ENCODE assay signal across 10 cellular contexts in the genomic region with DNA sequence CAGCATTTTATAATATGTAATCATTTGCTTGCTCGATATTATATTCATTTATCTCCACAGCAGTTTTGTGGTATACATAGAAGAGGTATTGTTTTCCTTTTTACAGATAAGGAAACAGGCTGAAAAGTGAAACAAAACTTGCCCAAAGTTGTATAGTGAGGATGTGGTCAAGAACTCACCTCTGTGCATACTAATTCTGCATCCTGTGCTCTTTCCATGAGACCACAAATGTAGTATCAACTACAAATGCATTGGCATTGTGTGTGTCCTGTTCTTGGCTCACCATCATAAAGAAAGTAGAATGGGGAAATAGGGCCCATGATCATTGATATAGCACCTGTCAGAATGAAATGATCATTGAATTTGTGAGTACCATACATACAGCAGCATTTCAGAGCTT.
DNase-seq lines count a peak whose midpoint lies in the region; ATAC-seq and TF ChIP-seq lines count a peak whose summit lies in the region.
"Had no signal": no experiment of that assay in that cellular context is flagged by ENCODE, and none has a peak within 500 bp of the region (broad histone marks: within the 10 kb centered on the region; RNA-seq: fewer than 3 reads in every experiment).

No MANE protein-coding gene starts in this region.

- H3K27ac ChIP-seq in CD4-positive, CD25-positive, alpha-beta regulatory T cell (ENCODE audit: insufficient read depth, low read length, poor library complexity, severe bottlenecking): no peak overlapping the region
- H3K27ac ChIP-seq in spleen: peak overlapping the region in 2 of 8 donors; percentile 15 to 27
- H3K27ac ChIP-seq in tibial artery: no peak overlapping the region

- ATAC-seq in CD4-positive, CD25-positive, alpha-beta regulatory T cell (ENCODE audit: low read depth in 2 of 2): peak; percentile 77 to 81
- ATAC-seq in GM19025 (IDR thresholded peaks at IDR 0.05; ENCODE audit: low read depth, unreplicated experiment): peak; percentile 87
- peak; percentile 97 for ATAC-seq in HG02763 (IDR thresholded peaks at IDR 0.05; ENCODE audit: unreplicated experiment)

- TF ChIP-seq CTCF in spleen (IDR thresholded peaks at IDR 0.05 in 8 of 11, conservative IDR thresholded peaks at IDR 0.05 in 3 of 11) (no peak), tibial artery (IDR thresholded peaks at IDR 0.05) (no peak)

- no peaks in the 10 kb centered on the region for H3K36me3 ChIP-seq in CD4-positive, CD25-positive, alpha-beta regulatory T cell (ENCODE audit: control insufficient read depth, insufficient read depth, low read length)
- H3K36me3 ChIP-seq in spleen: no peaks in the 10 kb centered on the region
- no peaks in the 10 kb centered on the region for H3K36me3 ChIP-seq in tibial artery

- peak overlapping the region; percentile 60 for H3K4me3 ChIP-seq in CD4-positive, CD25-positive, alpha-beta regulatory T cell (ENCODE audit: low read depth, low read length)
- H3K4me3 ChIP-seq in spleen (no peak overlapping the region), tibial artery (no peak overlapping the region)

- TF ChIP-seq POLR2A in spleen (IDR thresholded peaks at IDR 0.05): no peak

- no peaks in the 10 kb centered on the region for H3K27me3 Mint-ChIP-seq in CD4-positive, CD25-positive, alpha-beta regulatory T cell

- WGBS in spleen, 5 donors: 24 to 44% (median 31%) methylated on average over 1 of the region's 1 CpG

- H3K9me3 Mint-ChIP-seq in CD4-positive, CD25-positive, alpha-beta regulatory T cell: peaks cover 0 to 6% (median 5%) of the 10 kb centered on the region in 7 donors

- H3K27ac Mint-ChIP-seq in CD4-positive, CD25-positive, alpha-beta regulatory T cell: no peak overlapping the region

- no peaks in the 10 kb centered on the region for H3K27me3 ChIP-seq in CD4-positive, CD25-positive, alpha-beta regulatory T cell (ENCODE audit: control insufficient read depth, insufficient read depth, low read length)
- H3K27me3 ChIP-seq in spleen (replicated peaks in 1 of 7) (no peaks in the 10 kb centered on the region), tibial artery (no peaks in the 10 kb centered on the region)

- peaks cover 4% of the 10 kb centered on the region for H3K36me3 Mint-ChIP-seq in CD4-positive, CD25-positive, alpha-beta regulatory T cell

- intact Hi-C loops in spleen (cut with DNase I; ENCODE audit: low total_unique reads) (no loop called here), tibial artery (cut with DNase I; ENCODE audit: low total_unique reads) (no loop called here)

- peak in 2 of 3 donors; percentile 40 to 85 for DNase-seq in CD4-positive, CD25-positive, alpha-beta regulatory T cell
- DNase-seq in HT1080 (ENCODE audit: low read depth) (peak; percentile 32), spleen (no peak), NCI-H2171 treated with DMSO at 0.1 percent for 48 hours (lab: John Stamatoyannopoulos, UW) (no peak), tibial artery (no peak), SIG-M5 treated with dmso at 0.1 percent for 504 hours (lab: John Stamatoyannopoulos, UW; ENCODE audit: unreplicated experiment) (no peak)
- DNase-seq: MV-4-11, SHP77 had no signal

- H3K4me1 Mint-ChIP-seq in CD4-positive, CD25-positive, alpha-beta regulatory T cell: peaks cover 8 to 26% (median 13%) of the 10 kb centered on the region in 4 donors

- H3K4me3 Mint-ChIP-seq in CD4-positive, CD25-positive, alpha-beta regulatory T cell: peak overlapping the region in 2 of 4 donors; percentile 1 to 29

- H3K4me1 ChIP-seq in CD4-positive, CD25-positive, alpha-beta regulatory T cell (ENCODE audit: control insufficient read depth, insufficient read depth, low read length, poor library complexity, severe bottlenecking): peaks cover 5% of the 10 kb centered on the region
- H3K4me1 ChIP-seq in spleen (no peaks in the 10 kb centered on the region), tibial artery (no peaks in the 10 kb centered on the region)

- peaks cover 0 to 9% of the 10 kb centered on the region in 2 experiments for H3K9me3 ChIP-seq in CD4-positive, CD25-positive, alpha-beta regulatory T cell (ENCODE audit: control insufficient read depth in 2 of 2, low read length in 2 of 2)
- H3K9me3 ChIP-seq in spleen (peaks cover 4 to 32% (median 19%) of the 10 kb centered on the region in 8 donors), tibial artery (peaks cover 0 to 13% (median 9%) of the 10 kb centered on the region in 3 donors)

Comparison
In these comparisons a context has a peak if more than half of its experiments do, and no peak if none do; other contexts are left out.
1. DNase-seq: peak in CD4-positive, CD25-positive, alpha-beta regulatory T cell (2 of 3) and HT1080 (single experiment); none in spleen (single experiment), NCI-H2171 treated with DMSO at 0.1 percent for 48 hours (single experiment), tibial artery (0 of 2) and SIG-M5 treated with dmso at 0.1 percent for 504 hours (single experiment).
2. Peak in every context shown above with its lines, with median percentiles within 50 percentile points of each other: ATAC-seq.